7 cellular contexts compared by ENCODE assay signal in genomic region chr18:79962835-79963657, GRCh38. TPM values are rescaled to one million over a fixed set of nuclear protein-coding genes. Genes with fewer than 3 reads are reported as not detected.
DNase-seq lines count a peak whose midpoint lies in the region; ATAC-seq and TF ChIP-seq lines count a peak whose summit lies in the region.

No MANE protein-coding gene starts in this region.

- H3K36me3 Mint-ChIP-seq in activated T-helper 17 cell treated with anti-CD3 and anti-CD28 coated beads, Interleukin-2, amount 50 U/mL, for 72 hours (ENCODE audit: low read depth), result no peaks in the 10 kb centered on the region

- peaks cover 20% of the 10 kb centered on the region for H3K27me3 ChIP-seq in gastroesophageal sphincter

- ATAC-seq in GM19035 (IDR thresholded peaks at IDR 0.05; ENCODE audit: unreplicated experiment) (peak; percentile 49), HG03159 (IDR thresholded peaks at IDR 0.05; ENCODE audit: unreplicated experiment) (peak; percentile 57), gastroesophageal sphincter (no peak)
- ATAC-seq in activated T-helper 17 cell treated with anti-CD3 and anti-CD28 coated beads, Interleukin-2, amount 50 U/mL, for 72 hours (replicated peaks), result peak; percentile 87

- no peak overlapping the region for H3K27ac ChIP-seq in gastroesophageal sphincter

- TF ChIP-seq CTCF in gastroesophageal sphincter (IDR thresholded peaks at IDR 0.05), result no peak

- TF ChIP-seq POLR2A in gastroesophageal sphincter (IDR thresholded peaks at IDR 0.05), result no peak

- peaks cover 0 to 7% of the 10 kb centered on the region in 2 donors for H3K36me3 ChIP-seq in gastroesophageal sphincter

- no peaks in the 10 kb centered on the region for H3K9me3 Mint-ChIP-seq in activated T-helper 17 cell treated with anti-CD3 and anti-CD28 coated beads, Interleukin-2, amount 50 U/mL, for 72 hours

- H3K4me3 Mint-ChIP-seq in activated T-helper 17 cell treated with anti-CD3 and anti-CD28 coated beads, Interleukin-2, amount 50 U/mL, for 72 hours, result peak overlapping the region; percentile 76

- H3K4me1 Mint-ChIP-seq in activated T-helper 17 cell treated with anti-CD3 and anti-CD28 coated beads, Interleukin-2, amount 50 U/mL, for 72 hours, result peaks cover 10% of the 10 kb centered on the region

- no peak for TF ChIP-seq EP300 in gastroesophageal sphincter (IDR thresholded peaks at IDR 0.05)

- no peak overlapping the region for H3K4me3 ChIP-seq in gastroesophageal sphincter

- H3K4me1 ChIP-seq in gastroesophageal sphincter, result peaks cover 0 to 22% (median 0%) of the 10 kb centered on the region in 3 donors

- DNase-seq in stimulated activated CD4-positive, alpha-beta T cell treated with anti-CD3 and anti-CD28 coated beads, TNF-alpha, amount 100 ng/mL, for 24 hours (ENCODE audit: low read depth in 3 of 3), result peak in 2 of 3 experiments; percentile 37 to 41
- DNase-seq in iPS-NIHi11 (ENCODE audit: low spot score) (no peak), NCI-H1436 (lab: John Stamatoyannopoulos, UW) (no peak)

- peak overlapping the region; percentile 75 for H3K27ac Mint-ChIP-seq in activated T-helper 17 cell treated with anti-CD3 and anti-CD28 coated beads, Interleukin-2, amount 50 U/mL, for 72 hours

- H3K9me3 ChIP-seq in gastroesophageal sphincter, result no peaks in the 10 kb centered on the region

- 91 to 94% methylated on average over 7 to 18 of the region's 30 CpGs for WGBS in gastroesophageal sphincter (ENCODE audit: low coverage in 1 of 2), 2 donors

- H3K27me3 Mint-ChIP-seq in activated T-helper 17 cell treated with anti-CD3 and anti-CD28 coated beads, Interleukin-2, amount 50 U/mL, for 72 hours, result peaks cover 3% of the 10 kb centered on the region

RNA-seq across cellular contexts. Expression of gene HSBP1L1, which starts 1.4 kb away (rescaled TPM):
- total RNA-seq in activated T-helper 17 cell treated with anti-CD3 and anti-CD28 coated beads, Interleukin-2, amount 50 U/mL, for 72 hours, result 1 to 10 TPM; 2.7 to 9.2 TPM
- total RNA-seq in gastroesophageal sphincter, result 10 to 100 TPM in 3 of 4 donors, 1 to 10 TPM in 1; 3.2 to 23.8 (median 12.4) TPM

RNA-seq across cellular contexts. Expression of gene SLC66A2, which starts 11.6 kb away (rescaled TPM):
- total RNA-seq in activated T-helper 17 cell treated with anti-CD3 and anti-CD28 coated beads, Interleukin-2, amount 50 U/mL, for 72 hours, result 10 to 100 TPM; 16.8 to 19.5 TPM
- total RNA-seq in gastroesophageal sphincter, result 10 to 100 TPM; 32.2 to 42.6 (median 35.6) TPM

RNA-seq across cellular contexts. Expression of gene TXNL4A, which starts 25.3 kb away (rescaled TPM):
- total RNA-seq in activated T-helper 17 cell treated with anti-CD3 and anti-CD28 coated beads, Interleukin-2, amount 50 U/mL, for 72 hours, result 100 to 1,000 TPM; 115 to 197 TPM
- 10 to 100 TPM; 20.4 to 55.3 (median 39.6) TPM for total RNA-seq in gastroesophageal sphincter

Comparison
In these comparisons a context has a peak if more than half of its experiments do, and no peak if none do; other contexts are left out.
1. DNase-seq: peak in stimulated activated CD4-positive, alpha-beta T cell treated with anti-CD3 and anti-CD28 coated beads, TNF-alpha, amount 100 ng/mL, for 24 hours (2 of 3); none in iPS-NIHi11 (single experiment) and NCI-H1436 (single experiment).